Comparison of ENCODE assay signal across 2 cellular contexts in genomic region chr20:64083380-64084208, GRCh38.
TF ChIP-seq lines count a peak whose summit lies in the region.

No MANE protein-coding gene starts in this region.

TF ChIP-seq in GM23338, 12 proteins besides CTCF, POLR2A, EP300 and RAD21:
- peak; percentile 56; the same call in 1 of the 2 replicates for TF ChIP-seq POLR2AphosphoS5 (IDR thresholded peaks at IDR 0.05; ENCODE audit: low read depth)
- TF ChIP-seq ZNF462 (CRISPR knock-in tag; IDR thresholded peaks at IDR 0.05), result no peak

TF ChIP-seq in H1, 55 proteins besides CTCF, POLR2A, EP300 and RAD21:
- TF ChIP-seq POLR2AphosphoS5 (IDR thresholded peaks at IDR 0.05; ENCODE audit: low read depth, low read length), result no peak
- TF ChIP-seq TAF1 (IDR thresholded peaks at IDR 0.05; ENCODE audit: low read depth, low read length), result 0 out of 2 replicates have a peak, but pooled peaks have one; percentile 33
- no peak for TF ChIP-seq BACH1 (IDR thresholded peaks at IDR 0.05; ENCODE audit: low read length)
- no peak for TF ChIP-seq POU5F1 (IDR thresholded peaks at IDR 0.05; ENCODE audit: low read depth, low read length)
- TF ChIP-seq HDAC2 (IDR thresholded peaks at IDR 0.05; ENCODE audit: borderline replicate concordance in 1 of 2, low read depth in 2 of 2, low read length in 2 of 2), result peak; percentile 20 to 21; a peak in 1 of 4 replicates
- TF ChIP-seq MAFK (IDR thresholded peaks at IDR 0.05; ENCODE audit: low read depth, low read length), result no peak
- no peak for TF ChIP-seq CEBPB (IDR thresholded peaks at IDR 0.05; ENCODE audit: low read depth, low read length)
- TF ChIP-seq SP4 (IDR thresholded peaks at IDR 0.05; ENCODE audit: low read length), result 0 out of 2 replicates have a peak, but pooled peaks have one; percentile 3
- no peak for TF ChIP-seq SAP30 (IDR thresholded peaks at IDR 0.05; ENCODE audit: insufficient read depth, insufficient replicate concordance, low read length)
- 0 out of 2 replicates have a peak, but pooled peaks have one; percentile 28 for TF ChIP-seq RBBP5 (IDR thresholded peaks at IDR 0.05; ENCODE audit: borderline replicate concordance, low read depth, low read length)
- TF ChIP-seq BRCA1 (IDR thresholded peaks at IDR 0.05; ENCODE audit: low read depth, low read length), result no peak
- peak; percentile 40; the same call in 1 of the 2 replicates for TF ChIP-seq MAX (IDR thresholded peaks at IDR 0.05)
- TF ChIP-seq E2F6 (IDR thresholded peaks at IDR 0.05), result peak; percentile 61
- peak; percentile 93 for TF ChIP-seq KDM4A (IDR thresholded peaks at IDR 0.05; ENCODE audit: low read depth, low read length, severe bottlenecking)
- TF ChIP-seq JUND (IDR thresholded peaks at IDR 0.05; ENCODE audit: low read length), result no peak
- TF ChIP-seq TCF12 (IDR thresholded peaks at IDR 0.05; ENCODE audit: low read depth, low read length), result 0 out of 2 replicates have a peak, but pooled peaks have one; percentile 30
- no peak for TF ChIP-seq SIX5 (IDR thresholded peaks at IDR 0.05; ENCODE audit: low read depth, low read length)
- TF ChIP-seq ASH2L (IDR thresholded peaks at IDR 0.05; ENCODE audit: low read length), result peak; percentile 8
- no peak; the same call in 1 of the 2 replicates for TF ChIP-seq CREB1 (IDR thresholded peaks at IDR 0.05)
- TF ChIP-seq CHD2 (IDR thresholded peaks at IDR 0.05; ENCODE audit: low read length), result no peak
